In genomic region chr6:143399176-143399575, GRCh38 we compare ENCODE assay signal across 19 cellular contexts. TPM values are rescaled to one million over a fixed set of nuclear protein-coding genes. Genes with fewer than 3 reads are reported as not detected.
DNase-seq lines count a peak whose midpoint lies in the region; ATAC-seq and TF ChIP-seq lines count a peak whose summit lies in the region.
"Had no signal": no experiment of that assay in that cellular context is flagged by ENCODE, and none has a peak within 500 bp of the region (broad histone marks: within the 10 kb centered on the region; RNA-seq: fewer than 3 reads in every experiment).

No MANE protein-coding gene starts in this region.

- H3K4me1 ChIP-seq in RWPE2 (ENCODE audit: insufficient read depth, poor library complexity, severe bottlenecking) (peaks cover 47% of the 10 kb centered on the region), thoracic aorta (ENCODE audit: control insufficient read depth in 1 of 2, low read depth in 2 of 2) (peaks cover 13 to 70% of the 10 kb centered on the region in 2 donors)

- DNase-seq in RWPE2 (ENCODE audit: low spot score) (no peak), dermis blood vessel endothelial cell (peak; percentile 23), kidney tubule cell (ENCODE audit: low spot score) (peak; percentile 29), thoracic aorta (ENCODE audit: low spot score) (no peak), RPMI8226 (no peak)
- DNase-seq: ACHN, AML-193, Caco-2, DMS53, HCEC 1CT, KBM-7, NCI-H2081 treated with DMSO at 0.1 percent for 48 hours, NCI-H510A treated with DMSO at 0.1 percent for 48 hours, NCI-H82, PC-9, SHP77, SK-N-SH had no signal

- H3K36me3 ChIP-seq in RWPE2 (ENCODE audit: low read depth) (no peaks in the 10 kb centered on the region), thoracic aorta (no peaks in the 10 kb centered on the region)

- ATAC-seq in RWPE2 (ENCODE audit: low read depth), result no peak
- no peak for ATAC-seq in thoracic aorta (ENCODE audit: insufficient number of reproducible peaks, low FRiP score, low read depth)
- no peak for ATAC-seq in GM21423 (IDR thresholded peaks at IDR 0.05; ENCODE audit: unreplicated experiment)
- ATAC-seq in HG02870 (IDR thresholded peaks at IDR 0.05; ENCODE audit: unreplicated experiment), result no peak

- H3K27me3 ChIP-seq in RWPE2 (ENCODE audit: insufficient read depth, poor library complexity, severe bottlenecking) (no peaks in the 10 kb centered on the region), thoracic aorta (replicated peaks; ENCODE audit: insufficient read depth) (no peaks in the 10 kb centered on the region)

- TF ChIP-seq CTCF in RWPE2 (IDR thresholded peaks at IDR 0.05; ENCODE audit: poor library complexity, severe bottlenecking), result no peak
- no peak for TF ChIP-seq CTCF in thoracic aorta (IDR thresholded peaks at IDR 0.05)

- H3K4me3 ChIP-seq in RWPE2 (ENCODE audit: severe bottlenecking) (no peak overlapping the region), thoracic aorta (no peak overlapping the region)
- H3K4me3 ChIP-seq: PC-9 had no signal

- H3K27ac ChIP-seq in RWPE2 (ENCODE audit: poor library complexity, severe bottlenecking), result peak overlapping the region; percentile 95
- H3K27ac ChIP-seq in thoracic aorta, result peak overlapping the region; percentile 61 to 72

- H3K9me3 ChIP-seq in RWPE2 (ENCODE audit: severe bottlenecking) (no peaks in the 10 kb centered on the region), thoracic aorta (no peaks in the 10 kb centered on the region)
- H3K9me3 ChIP-seq: Caco-2, SK-N-SH had no signal

RNA-seq across cellular contexts. Expression of gene ADAT2, which starts 51.3 kb away (rescaled TPM):
- 3.1 and 3.8 TPM in 2 replicates for total RNA-seq in dermis blood vessel endothelial cell
- total RNA-seq in thoracic aorta, result 10 to 100 TPM; 11.2 to 12.3 TPM

RNA-seq across cellular contexts. Expression of gene PEX3, which starts 51.4 kb away (rescaled TPM):
- total RNA-seq in dermis blood vessel endothelial cell (15.1 and 23.4 TPM in 2 replicates), thoracic aorta (10 to 100 TPM; 11.4 to 16.2 TPM)

Comparison
In these comparisons a context has a peak if more than half of its experiments do, and no peak if none do; other contexts are left out.
1. DNase-seq: peak in dermis blood vessel endothelial cell (single experiment) and kidney tubule cell (single experiment); none in RWPE2 (single experiment), thoracic aorta (single experiment) and RPMI8226 (single experiment).